In genomic region chr6:10418862-10419748, GRCh38 we compare ENCODE assay signal across 1 cellular context.
TF ChIP-seq lines count a peak whose summit lies in the region.

No MANE protein-coding gene starts in this region.

TF ChIP-seq in GM12878, 131 proteins besides CTCF, POLR2A, EP300 and RAD21 (continued from another document):
- TF ChIP-seq ZBTB4 (CRISPR knock-in tag; IDR thresholded peaks at IDR 0.05) (no peak), MTA2 (IDR thresholded peaks at IDR 0.05; ENCODE audit: low read depth) (no peak), FOXM1 (IDR thresholded peaks at IDR 0.05; ENCODE audit: low read depth, low read length) (no peak), CBX3 (IDR thresholded peaks at IDR 0.05; ENCODE audit: borderline replicate concordance, low read depth) (no peak), BCLAF1 (IDR thresholded peaks at IDR 0.05) (no peak), HDAC6 (IDR thresholded peaks at IDR 0.05; ENCODE audit: unreplicated experiment) (peak; percentile 68), ZNF207 (IDR thresholded peaks at IDR 0.05; ENCODE audit: borderline replicate concordance) (no peak), ZNF217 (IDR thresholded peaks at IDR 0.05) (no peak)
